In genomic region chr1:236795757-236796719, GRCh38 we compare ENCODE assay signal across 8 cellular contexts. TPM values are rescaled to one million over a fixed set of nuclear protein-coding genes. Genes with fewer than 3 reads are reported as not detected.
DNase-seq lines count a peak whose midpoint lies in the region; ATAC-seq lines count a peak whose summit lies in the region.

No MANE protein-coding gene starts in this region.

- POLR2A ChIA-PET in activated CD4-positive, alpha-beta T cell treated with anti-CD3 and anti-CD28 coated beads for 36 hours (lab: Charles Lee), result no interaction called here

- peak overlapping the region; percentile 73 to 99 (median 91) for H3K27ac ChIP-seq in skin epidermis

- peak overlapping the region; percentile 74 to 97 (median 89) for H3K4me3 ChIP-seq in skin epidermis

- H3K9me3 Mint-ChIP-seq in activated CD4-positive, alpha-beta T cell treated with anti-CD3 and anti-CD28 coated beads for 36 hours (ENCODE audit: low read depth), result no peaks in the 10 kb centered on the region

- peak; percentile 6 for ATAC-seq in activated CD4-positive, alpha-beta T cell treated with anti-CD3 and anti-CD28 coated beads for 36 hours
- ATAC-seq in HG02870 (IDR thresholded peaks at IDR 0.05; ENCODE audit: unreplicated experiment), result peak; percentile 27

- H3K27ac Mint-ChIP-seq in activated CD4-positive, alpha-beta T cell treated with anti-CD3 and anti-CD28 coated beads for 36 hours, result peak overlapping the region; percentile 100

- DNase-seq in activated CD4-positive, alpha-beta T cell treated with anti-CD3 and anti-CD28 coated beads for 36 hours, result peak; percentile 87
- DNase-seq in activated CD4-positive, alpha-beta T cell treated with anti-CD3 and anti-CD28 coated beads for 1 hour, result no peak
- DNase-seq in NOMO-1 (lab: John Stamatoyannopoulos, UW; ENCODE audit: unreplicated experiment in 2 of 2) (peak; percentile 5 to 44), hepatic stellate cell (ENCODE audit: low spot score) (peak; percentile 21), cortex of kidney (lab: John Stamatoyannopoulos, UW) (no peak)
- peak; percentile 35 for DNase-seq in activated naive CD8-positive, alpha-beta T cell treated with anti-CD3 and anti-CD28 coated beads, Interleukin-2, amount 50 U/mL, for 16 hours (ENCODE audit: low read depth, low spot score)

- CTCF ChIA-PET in activated CD4-positive, alpha-beta T cell treated with anti-CD3 and anti-CD28 coated beads for 36 hours (lab: Charles Lee), result interaction anchor here (0.5 to 0.7 kb wide), 5 partner anchors 33 to 1957 kb away, joined by 3 to 5 read pairs (median 3); no protein-coding TSS in a partner anchor

- intact Hi-C loops in activated CD4-positive, alpha-beta T cell treated with anti-CD3 and anti-CD28 coated beads for 36 hours (cut with DNase I, micrococcal nuclease), result loop anchor here (1.0 to 10.0 kb wide), 9 partner anchors 110 to 1291 kb away; partner anchors contain the start of genes B3GALNT2 (in 2 of the 2), HEATR1 (in 2 of the 2), ACTN2 (in 1 of the 2) and ERO1B (in 1 of the 2)

- peaks cover 18% of the 10 kb centered on the region for H3K36me3 Mint-ChIP-seq in activated CD4-positive, alpha-beta T cell treated with anti-CD3 and anti-CD28 coated beads for 36 hours (ENCODE audit: low read depth)

- H3K4me3 Mint-ChIP-seq in activated CD4-positive, alpha-beta T cell treated with anti-CD3 and anti-CD28 coated beads for 36 hours, result peak overlapping the region; percentile 97

- H3K27me3 Mint-ChIP-seq in activated CD4-positive, alpha-beta T cell treated with anti-CD3 and anti-CD28 coated beads for 36 hours, result peaks cover 2% of the 10 kb centered on the region

- peaks cover 40% of the 10 kb centered on the region for H3K4me1 Mint-ChIP-seq in activated CD4-positive, alpha-beta T cell treated with anti-CD3 and anti-CD28 coated beads for 36 hours

RNA-seq across cellular contexts. Expression of gene MTR, which starts 0.9 kb away (rescaled TPM):
- total RNA-seq in activated CD4-positive, alpha-beta T cell treated with anti-CD3 and anti-CD28 coated beads for 36 hours, result 10 to 100 TPM; 57.3 to 64.8 TPM

Comparison
In these comparisons a context has a peak if more than half of its experiments do, and no peak if none do; other contexts are left out.
1. DNase-seq: peak in activated CD4-positive, alpha-beta T cell treated with anti-CD3 and anti-CD28 coated beads for 36 hours (single experiment), NOMO-1 (2 of 2), activated naive CD8-positive, alpha-beta T cell treated with anti-CD3 and anti-CD28 coated beads, Interleukin-2, amount 50 U/mL, for 16 hours (single experiment) and hepatic stellate cell (single experiment); none in activated CD4-positive, alpha-beta T cell treated with anti-CD3 and anti-CD28 coated beads for 1 hour (single experiment) and cortex of kidney (single experiment).